Comparison of ENCODE assay signal across 20 cellular contexts in genomic region chr18:54622084-54622483, GRCh38. TPM values are rescaled to one million over a fixed set of nuclear protein-coding genes. Genes with fewer than 3 reads are reported as not detected.
"Had no signal": no experiment of that assay in that cellular context is flagged by ENCODE, and none has a peak within 500 bp of the region (broad histone marks: within the 10 kb centered on the region; RNA-seq: fewer than 3 reads in every experiment).

No MANE protein-coding gene starts in this region.

- H3K27me3 Mint-ChIP-seq: activated CD4-positive, alpha-beta T cell treated with anti-CD3 and anti-CD28 coated beads, Interleukin-2, amount 10 ng/mL, durations not matched to agents 7 days and 5 days; activated naive CD8-positive, alpha-beta T cell treated with anti-CD3 and anti-CD28 coated beads, Interleukin-2, amount 10 ng/mL, durations not matched to agents 7 days and 5 days had no signal

- H3K27ac ChIP-seq: left lung, tibial artery, vagina had no signal

- ATAC-seq: left lung; naive thymus-derived CD8-positive, alpha-beta T cell; stimulated activated naive B cell treated with anti-CD40 and anti-IgM and Interleukin-4, amounts not matched to agents 10 μg/mL and 1 μg/mL and 100 μg/mL, for 72 hours had no signal

- H3K4me1 Mint-ChIP-seq: activated CD4-positive, alpha-beta T cell treated with anti-CD3 and anti-CD28 coated beads, Interleukin-2, amount 10 ng/mL, durations not matched to agents 7 days and 5 days; activated naive CD8-positive, alpha-beta T cell treated with anti-CD3 and anti-CD28 coated beads, Interleukin-2, amount 10 ng/mL, durations not matched to agents 7 days and 5 days; memory B cell; naive thymus-derived CD8-positive, alpha-beta T cell; stimulated activated naive B cell treated with anti-CD40 and anti-IgM and Interleukin-4, amounts not matched to agents 10 μg/mL and 1 μg/mL and 100 μg/mL, for 72 hours had no signal

- H3K4me3 ChIP-seq: left lung, tibial artery, vagina had no signal

- H3K4me3 Mint-ChIP-seq: activated CD4-positive, alpha-beta T cell treated with anti-CD3 and anti-CD28 coated beads, Interleukin-2, amount 10 ng/mL, durations not matched to agents 7 days and 5 days; activated naive CD8-positive, alpha-beta T cell treated with anti-CD3 and anti-CD28 coated beads, Interleukin-2, amount 10 ng/mL, durations not matched to agents 7 days and 5 days; memory B cell; naive thymus-derived CD8-positive, alpha-beta T cell; stimulated activated naive B cell treated with anti-CD40 and anti-IgM and Interleukin-4, amounts not matched to agents 10 μg/mL and 1 μg/mL and 100 μg/mL, for 72 hours; T-helper 2 cell treated with Interferon-gamma antibody and Interleukin-4, amounts not matched to agents 5 μg/mL and 100 μg/mL, for 36 hours had no signal

- H3K27me3 ChIP-seq: left lung, tibial artery, vagina had no signal

- H3K36me3 Mint-ChIP-seq: activated naive CD8-positive, alpha-beta T cell treated with anti-CD3 and anti-CD28 coated beads, Interleukin-2, amount 10 ng/mL, durations not matched to agents 7 days and 5 days; memory B cell; stimulated activated naive B cell treated with anti-CD40 and anti-IgM and Interleukin-4, amounts not matched to agents 10 μg/mL and 1 μg/mL and 100 μg/mL, for 72 hours had no signal

- H3K4me1 ChIP-seq: left lung, tibial artery, vagina had no signal

- DNase-seq: activated CD4-positive, alpha-beta T cell treated with anti-CD3 and anti-CD28 coated beads, Interleukin-2, amount 10 ng/mL, durations not matched to agents 7 days and 5 days; activated CD8-positive, alpha-beta memory T cell treated with anti-CD3 and anti-CD28 coated beads for 24 hours; activated naive CD4-positive, alpha-beta T cell; activated naive CD8-positive, alpha-beta T cell treated with anti-CD3 and anti-CD28 coated beads, Interleukin-2, amount 10 ng/mL, durations not matched to agents 7 days and 5 days; hippocampal formation; left lung; naive thymus-derived CD8-positive, alpha-beta T cell; retina; stimulated activated CD4-positive, alpha-beta T cell treated with anti-CD3 and anti-CD28 coated beads, Interleukin-2, amount 100 ng/mL, for 48 hours; stimulated activated naive B cell treated with anti-CD40 and anti-IgM and Interleukin-4, amounts not matched to agents 10 μg/mL and 1 μg/mL and 100 μg/mL, for 72 hours; SW 1271; tibial artery had no signal

- H3K27ac Mint-ChIP-seq: activated CD4-positive, alpha-beta T cell treated with anti-CD3 and anti-CD28 coated beads, Interleukin-2, amount 10 ng/mL, durations not matched to agents 7 days and 5 days; activated naive CD8-positive, alpha-beta T cell treated with anti-CD3 and anti-CD28 coated beads, Interleukin-2, amount 10 ng/mL, durations not matched to agents 7 days and 5 days; memory B cell; naive thymus-derived CD8-positive, alpha-beta T cell; stimulated activated naive B cell treated with anti-CD40 and anti-IgM and Interleukin-4, amounts not matched to agents 10 μg/mL and 1 μg/mL and 100 μg/mL, for 72 hours; T-helper 2 cell treated with Interferon-gamma antibody and Interleukin-4, amounts not matched to agents 5 μg/mL and 100 μg/mL, for 36 hours had no signal

- H3K36me3 ChIP-seq: left lung, tibial artery, vagina had no signal

- H3K9me3 Mint-ChIP-seq: activated CD4-positive, alpha-beta T cell treated with anti-CD3 and anti-CD28 coated beads, Interleukin-2, amount 10 ng/mL, durations not matched to agents 7 days and 5 days; T-helper 2 cell treated with Interferon-gamma antibody and Interleukin-4, amounts not matched to agents 5 μg/mL and 100 μg/mL, for 36 hours had no signal

- H3K9me3 ChIP-seq: left lung, tibial artery, vagina had no signal

RNA-seq across cellular contexts. Expression of gene DYNAP, which starts 31.0 kb away (rescaled TPM):
- total RNA-seq: activated CD4-positive, alpha-beta T cell treated with anti-CD3 and anti-CD28 coated beads, Interleukin-2, amount 10 ng/mL, durations not matched to agents 7 days and 5 days; activated naive CD8-positive, alpha-beta T cell treated with anti-CD3 and anti-CD28 coated beads, Interleukin-2, amount 10 ng/mL, durations not matched to agents 7 days and 5 days; bronchial epithelial cell; fibroblast of lung; glomerular endothelial cell; left lung; mucosa of gallbladder; naive thymus-derived CD8-positive, alpha-beta T cell; vagina had no signal
- polyA plus RNA-seq: fibroblast of lung; keratinocyte; naive thymus-derived CD8-positive, alpha-beta T cell had no signal
